Comparison of ENCODE assay signal across 23 cellular contexts in genomic region chr1:971751-972506, GRCh38. TPM values are rescaled to one million over a fixed set of nuclear protein-coding genes. Genes with fewer than 3 reads are reported as not detected.
"Had no signal": no experiment of that assay in that cellular context is flagged by ENCODE, and none has a peak within 500 bp of the region (broad histone marks: within the 10 kb centered on the region; RNA-seq: fewer than 3 reads in every experiment).

No MANE protein-coding gene starts in this region.

- H3K4me3 ChIP-seq: hepatocyte, neural progenitor cell, spleen, testis, tibial nerve had no signal

- H2AFZ ChIP-seq: hepatocyte, neural progenitor cell, parathyroid adenoma had no signal

- ATAC-seq: foreskin keratinocyte; left colon; natural killer cell treated with Interleukin-12 subunit alpha and Interleukin-12 subunit beta and Interleukin-15 and Interleukin-18, amount 100 ng/mL, for 72 hours; sciatic nerve; stimulated activated naive B cell treated with anti-CD40 and anti-IgM and Interleukin-4, amounts not matched to agents 10 μg/mL and 1 μg/mL and 100 μg/mL, for 72 hours; stimulated activated naive CD8-positive, alpha-beta T cell treated with anti-CD3 and anti-CD28 coated beads, Interleukin-15, amount 100 ng/mL, for 72 hours had no signal

- H3K9me3 ChIP-seq: spleen, testis, tibial nerve had no signal

- H3K9ac ChIP-seq: neural progenitor cell, parathyroid adenoma had no signal

- H3K36me3 Mint-ChIP-seq: natural killer cell treated with Interleukin-12 subunit alpha and Interleukin-12 subunit beta and Interleukin-15 and Interleukin-18, amount 100 ng/mL, for 72 hours; neural progenitor cell had no signal

- H3K36me3 ChIP-seq: neural progenitor cell, spleen, tibial nerve had no signal

- H3K4me3 Mint-ChIP-seq: central memory CD8-positive, alpha-beta T cell; natural killer cell treated with Interleukin-12 subunit alpha and Interleukin-12 subunit beta and Interleukin-15 and Interleukin-18, amount 100 ng/mL, for 72 hours; neural progenitor cell; stimulated activated naive B cell treated with anti-CD40 and anti-IgM and Interleukin-4, amounts not matched to agents 10 μg/mL and 1 μg/mL and 100 μg/mL, for 72 hours; stimulated activated naive CD8-positive, alpha-beta T cell treated with anti-CD3 and anti-CD28 coated beads, Interleukin-15, amount 100 ng/mL, for 72 hours had no signal

- H3K27ac ChIP-seq: epithelial cell of prostate, foreskin keratinocyte, hepatocyte, neural progenitor cell, parathyroid adenoma, spleen, testis, tibial nerve had no signal

- H3K27me3 ChIP-seq: testis had no signal

- H3K9me3 Mint-ChIP-seq: central memory CD8-positive, alpha-beta T cell; natural killer cell treated with Interleukin-12 subunit alpha and Interleukin-12 subunit beta and Interleukin-15 and Interleukin-18, amount 100 ng/mL, for 72 hours; stimulated activated naive B cell treated with anti-CD40 and anti-IgM and Interleukin-4, amounts not matched to agents 10 μg/mL and 1 μg/mL and 100 μg/mL, for 72 hours; stimulated activated naive CD8-positive, alpha-beta T cell treated with anti-CD3 and anti-CD28 coated beads, Interleukin-15, amount 100 ng/mL, for 72 hours had no signal

- DNase-seq: effector memory CD4-positive, alpha-beta T cell; foreskin keratinocyte; left colon; mammary epithelial cell; occipital lobe; stimulated activated CD4-positive, alpha-beta T cell treated with anti-CD3 and anti-CD28 coated beads, Interleukin-15, amount 100 ng/mL, for 24 hours; stimulated activated CD4-positive, alpha-beta T cell treated with anti-CD3 and anti-CD28 coated beads, Interleukin-1b, Interleukin-23, amount 100 ng/mL, for 48 hours; stimulated activated CD4-positive, alpha-beta T cell treated with anti-CD3 and anti-CD28 coated beads, Interleukin-4, amount 100 ng/mL, for 24 hours; stimulated activated naive B cell treated with anti-CD40 and anti-IgM and Interleukin-4, amounts not matched to agents 10 μg/mL and 1 μg/mL and 100 μg/mL, for 72 hours; stimulated activated naive CD8-positive, alpha-beta T cell treated with anti-CD3 and anti-CD28 coated beads, Interleukin-15, amount 100 ng/mL, for 72 hours; testis had no signal

- H3K79me2 ChIP-seq: hepatocyte, parathyroid adenoma had no signal

- H3K4me2 ChIP-seq: hepatocyte, neural progenitor cell had no signal

- H3K27ac Mint-ChIP-seq: natural killer cell treated with Interleukin-12 subunit alpha and Interleukin-12 subunit beta and Interleukin-15 and Interleukin-18, amount 100 ng/mL, for 72 hours; neural progenitor cell; stimulated activated naive B cell treated with anti-CD40 and anti-IgM and Interleukin-4, amounts not matched to agents 10 μg/mL and 1 μg/mL and 100 μg/mL, for 72 hours; stimulated activated naive CD8-positive, alpha-beta T cell treated with anti-CD3 and anti-CD28 coated beads, Interleukin-15, amount 100 ng/mL, for 72 hours had no signal

- H3K4me1 ChIP-seq: neural progenitor cell, parathyroid adenoma had no signal

RNA-seq across cellular contexts. Expression of gene PLEKHN1, which starts 5.6 kb away (rescaled TPM):
- total RNA-seq: occipital lobe, skeletal muscle tissue had no signal

RNA-seq across cellular contexts. Expression of gene PERM1, which starts 10.0 kb away (rescaled TPM):
- total RNA-seq: foreskin keratinocyte; hepatocyte; kidney epithelial cell; mammary epithelial cell; natural killer cell treated with Interleukin-12 subunit alpha and Interleukin-12 subunit beta and Interleukin-15 and Interleukin-18, amount 100 ng/mL, for 72 hours; pulmonary artery endothelial cell; sciatic nerve had no signal
- polyA plus RNA-seq: foreskin keratinocyte, mammary epithelial cell had no signal

RNA-seq across cellular contexts. Expression of gene HES4, which starts 28.0 kb away (rescaled TPM):
- total RNA-seq: natural killer cell treated with Interleukin-12 subunit alpha and Interleukin-12 subunit beta and Interleukin-15 and Interleukin-18, amount 100 ng/mL, for 72 hours had no signal
